ENCODE assay signal across 13 cellular contexts in genomic region chr5:137145726-137146125, GRCh38.
DNase-seq lines count a peak whose midpoint lies in the region; TF ChIP-seq lines count a peak whose summit lies in the region.
"Had no signal": no experiment of that assay in that cellular context is flagged by ENCODE, and none has a peak within 500 bp of the region (broad histone marks: within the 10 kb centered on the region; RNA-seq: fewer than 3 reads in every experiment).

No MANE protein-coding gene starts in this region.

- H3K4me1 Mint-ChIP-seq in glutamatergic neuron (ENCODE audit: low read depth, unreplicated experiment): peaks cover 64% of the 10 kb centered on the region

- TF ChIP-seq CTCF in left ventricle myocardium inferior (IDR thresholded peaks at IDR 0.05; ENCODE audit: borderline replicate concordance) (no peak), glutamatergic neuron (IDR thresholded peaks at IDR 0.05; ENCODE audit: partially characterized antibody, unreplicated experiment) (no peak), uterus (IDR thresholded peaks at IDR 0.05) (no peak)

- H3K4me3 ChIP-seq in left ventricle myocardium inferior (no peak overlapping the region), uterus (no peak overlapping the region)
- H3K4me3 ChIP-seq: skin epidermis, stomach had no signal

- intact Hi-C loops in left ventricle myocardium inferior (cut with micrococcal nuclease) (no loop called here), cardiac septum (cut with DNase I) (no loop called here), uterus (cut with DNase I; ENCODE audit: low total_unique reads) (no loop called here)

- TF ChIP-seq POLR2A in uterus (IDR thresholded peaks at IDR 0.05): no peak

- peak overlapping the region; percentile 99 for H3K27ac Mint-ChIP-seq in glutamatergic neuron (ENCODE audit: unreplicated experiment)

- H3K9me3 Mint-ChIP-seq in glutamatergic neuron (ENCODE audit: unreplicated experiment): no peaks in the 10 kb centered on the region

- H3K27me3 Mint-ChIP-seq in glutamatergic neuron (ENCODE audit: unreplicated experiment): peaks cover 7% of the 10 kb centered on the region

- H3K27ac ChIP-seq in left ventricle myocardium inferior (replicated peaks): peak overlapping the region; percentile 55
- H3K27ac ChIP-seq in uterus: peak overlapping the region; percentile 58 to 73
- H3K27ac ChIP-seq: stomach had no signal

- H3K36me3 Mint-ChIP-seq in glutamatergic neuron (ENCODE audit: unreplicated experiment): no peaks in the 10 kb centered on the region

- no peaks in the 10 kb centered on the region for H3K36me3 ChIP-seq in left ventricle myocardium inferior
- no peaks in the 10 kb centered on the region for H3K36me3 ChIP-seq in uterus
- H3K36me3 ChIP-seq: stomach had no signal

- H3K4me1 ChIP-seq in left ventricle myocardium inferior: peaks cover 5% of the 10 kb centered on the region
- H3K4me1 ChIP-seq in uterus: peaks cover 0 to 5% of the 10 kb centered on the region in 2 donors
- H3K4me1 ChIP-seq: Caco-2 had no signal

- H3K27me3 ChIP-seq in left ventricle myocardium inferior (ENCODE audit: low read depth): peaks cover 37% of the 10 kb centered on the region
- no peaks in the 10 kb centered on the region for H3K27me3 ChIP-seq in uterus
- H3K27me3 ChIP-seq: stomach had no signal

- H3K9me3 ChIP-seq in left ventricle myocardium inferior (replicated peaks) (no peaks in the 10 kb centered on the region), uterus (no peaks in the 10 kb centered on the region)
- H3K9me3 ChIP-seq: Caco-2, stomach had no signal

- H3K4me3 Mint-ChIP-seq in glutamatergic neuron (ENCODE audit: unreplicated experiment): peak overlapping the region; percentile 32

- DNase-seq in left ventricle myocardium inferior: no peak
- DNase-seq in cardiac septum (ENCODE audit: low spot score): no peak
- DNase-seq in astrocyte of the hippocampus (ENCODE audit: low read depth, low spot score): peak; percentile 21
- no peak for DNase-seq in glutamatergic neuron
- no peak for DNase-seq in uterus
- no peak for DNase-seq in T-helper 1 cell
- no peak for DNase-seq in SHP77 (lab: John Stamatoyannopoulos, UW)
- DNase-seq in NOMO-1 (lab: John Stamatoyannopoulos, UW; ENCODE audit: unreplicated experiment in 2 of 2): no peak
- DNase-seq: activated gamma-delta T cell treated with Interleukin-2 at 50 U/mL for 16 hours, Caco-2, left ventricle myocardium superior, stomach had no signal
